ENCODE assay signal across 1 cellular context in genomic region chr18:12246849-12247808, GRCh38.
TF ChIP-seq lines count a peak whose summit lies in the region.

No MANE protein-coding gene starts in this region.

TF ChIP-seq in IMR-90, 13 proteins besides CTCF, POLR2A, EP300 and RAD21 (continued from another document):
- TF ChIP-seq MAFK (IDR thresholded peaks at IDR 0.05; ENCODE audit: low read depth, low read length) (no peak), USF2 (IDR thresholded peaks at IDR 0.05; ENCODE audit: low read depth, low read length) (no peak), RFX5 (IDR thresholded peaks at IDR 0.05; ENCODE audit: low read depth, low read length) (no peak)
